ENCODE assay signal across 8 cellular contexts in genomic region chr2:232696609-232697058, GRCh38. TPM values are rescaled to one million over a fixed set of nuclear protein-coding genes. Genes with fewer than 3 reads are reported as not detected.
DNase-seq lines count a peak whose midpoint lies in the region; ATAC-seq and TF ChIP-seq lines count a peak whose summit lies in the region.

No MANE protein-coding gene starts in this region.

- H3K9me3 ChIP-seq in IMR-90 (ENCODE audit: control insufficient read depth, insufficient read depth, low read length) (no peaks in the 10 kb centered on the region), muscle layer of duodenum (ENCODE audit: control insufficient read depth in 1 of 2, low read length in 2 of 2) (no peaks in the 10 kb centered on the region)

- H3K36me3 Mint-ChIP-seq in central memory CD8-positive, alpha-beta T cell (ENCODE audit: insufficient read depth) = peaks cover 13% of the 10 kb centered on the region

- H2BK15ac ChIP-seq in IMR-90 (ENCODE audit: low read depth, low read length) = no peak overlapping the region; the same call in 2 of the 3 replicates

- H3K27me3 ChIP-seq in IMR-90 (ENCODE audit: control insufficient read depth, insufficient read depth, low read length) = no peaks in the 10 kb centered on the region; the same call in 1 of the 2 replicates
- H3K27me3 ChIP-seq in muscle layer of duodenum (ENCODE audit: low read depth, low read length) = no peaks in the 10 kb centered on the region

- peaks cover 3 to 26% of the 10 kb centered on the region in 2 experiments for H3K79me1 ChIP-seq in IMR-90 (ENCODE audit: low read depth in 1 of 2, low read length in 2 of 2)

- H4K20me1 ChIP-seq in IMR-90 (ENCODE audit: insufficient read depth, low read length) = peaks cover 12% of the 10 kb centered on the region

- TF ChIP-seq RAD21 in IMR-90 (IDR thresholded peaks at IDR 0.05; ENCODE audit: low read length) = no peak

- H3K27ac Mint-ChIP-seq in central memory CD8-positive, alpha-beta T cell (ENCODE audit: low read depth) = peak overlapping the region; percentile 93

- POLR2A ChIA-PET in IMR-90 (lab: Charles Lee; ENCODE audit: unreplicated experiment) = no interaction called here

- 0 out of 2 replicates have a peak overlapping the region, but pooled peaks have one; percentile 47 for H3K56ac ChIP-seq in IMR-90 (ENCODE audit: extremely low read depth, insufficient read depth, low read length)

- no peak overlapping the region for H2BK5ac ChIP-seq in IMR-90 (ENCODE audit: low read depth, low read length, poor library complexity, severe bottlenecking)

- no peak overlapping the region for H2BK20ac ChIP-seq in IMR-90 (ENCODE audit: low read depth, low read length)

- H3K9me1 ChIP-seq in IMR-90 (ENCODE audit: insufficient read depth, low read length) = 0 out of 2 replicates have a peak, but pooled peaks cover 2% of the 10 kb centered on the region

- no peak for TF ChIP-seq POLR2A in IMR-90 (IDR thresholded peaks at IDR 0.05; ENCODE audit: low read depth, low read length)

- H3K4me2 ChIP-seq in IMR-90 (ENCODE audit: low read depth, low read length) = peak overlapping the region; percentile 98

- intact Hi-C loops in IMR-90 (cut with micrococcal nuclease) = no loop called here

- H3K27ac ChIP-seq in 22Rv1 (peak overlapping the region; percentile 85), IMR-90 (ENCODE audit: insufficient read depth, low read length) (peak overlapping the region; percentile 50), muscle layer of duodenum (ENCODE audit: low read length) (peak overlapping the region; percentile 70)

- CTCF ChIA-PET in IMR-90 (lab: Yijun Ruan, JAX) = no interaction called here

- in situ Hi-C loops in IMR-90 (cut with MboI; ENCODE audit: low sequenced_read_pairs) = no loop called here

- H2AFZ ChIP-seq in IMR-90 (replicated peaks; ENCODE audit: low read length, poor library complexity) = peak overlapping the region; percentile 84

- no TSS peak for BruUV-seq in IMR-90 (replicated peaks; lab: Mats Ljungman, UMichigan)

- dilution Hi-C loops in IMR-90 (cut with HindIII; ENCODE audit: low sequenced_read_pairs, unreplicated experiment) = no loop called here

- H4K5ac ChIP-seq in IMR-90 (ENCODE audit: low read depth, low read length) = peak overlapping the region; percentile 98

- peak overlapping the region; percentile 57 for H3K4me3 ChIP-seq in IMR-90 (ENCODE audit: insufficient read depth, low read depth, low read length)
- H3K4me3 ChIP-seq in muscle layer of duodenum (ENCODE audit: low read depth in 1 of 2, low read length in 2 of 2) = peak overlapping the region; percentile 71 to 88

- peak overlapping the region; percentile 53; the same call in 1 of the 2 replicates for H3K14ac ChIP-seq in IMR-90 (replicated peaks; ENCODE audit: low read depth, low read length)

- peaks cover 30% of the 10 kb centered on the region for H3K4me1 Mint-ChIP-seq in central memory CD8-positive, alpha-beta T cell

- no peak overlapping the region for H2AK9ac ChIP-seq in IMR-90 (replicated peaks; ENCODE audit: low read depth, low read length, poor library complexity)

- H2BK120ac ChIP-seq in IMR-90 (ENCODE audit: low read depth, low read length) = no peak overlapping the region

- peak overlapping the region; percentile 71 for H3K9ac ChIP-seq in IMR-90 (ENCODE audit: low read depth, low read length)

- WGBS in IMR-90 (ENCODE audit: extremely low coverage in 2 of 2, insufficient read length in 1 of 2), 2 experiments = 56% methylated on average over 3 of the region's 10 CpGs; no CpG with 5 or more reads in 1 of the 2 experiments

- H3K18ac ChIP-seq in IMR-90 (ENCODE audit: low read depth, low read length) = peak overlapping the region; percentile 11; the same call in 1 of the 2 replicates

- peak overlapping the region; percentile 93 for H3K4me3 Mint-ChIP-seq in central memory CD8-positive, alpha-beta T cell

- no peak overlapping the region for H2AK5ac ChIP-seq in IMR-90 (ENCODE audit: low read depth, low read length)

- H4K8ac ChIP-seq in IMR-90 (ENCODE audit: low read depth in 2 of 2, low read length in 2 of 2) = peak overlapping the region; percentile 91 to 99

- peak overlapping the region; percentile 12; the same call in 1 of the 2 replicates for H3K4ac ChIP-seq in IMR-90 (ENCODE audit: low read depth, low read length)

- DNase-seq in IMR-90 (no peak), NCI-H146 treated with DMSO at 0.1 percent for 48 hours (lab: John Stamatoyannopoulos, UW; ENCODE audit: unreplicated experiment) (no peak), NCI-H510A (lab: John Stamatoyannopoulos, UW) (no peak)
- DNase-seq in central memory CD8-positive, alpha-beta T cell (ENCODE audit: low spot score in 2 of 2) = no peak
- DNase-seq in effector CD4-positive, alpha-beta T cell = no peak

- H3K36me3 ChIP-seq in IMR-90 (ENCODE audit: control insufficient read depth, insufficient read depth, low read length) (no peaks in the 10 kb centered on the region), muscle layer of duodenum (ENCODE audit: control insufficient read depth in 1 of 2, insufficient read depth in 2 of 2, low read length in 2 of 2) (peaks cover 0 to 7% of the 10 kb centered on the region in 2 donors)

- no peaks in the 10 kb centered on the region for H3K27me3 Mint-ChIP-seq in central memory CD8-positive, alpha-beta T cell

- peak overlapping the region; percentile 72 for H4K91ac ChIP-seq in IMR-90 (ENCODE audit: insufficient read depth, low read depth, low read length)

- H3K23ac ChIP-seq in IMR-90 (ENCODE audit: low read depth, low read length) = no peak overlapping the region

- H3K4me1 ChIP-seq in IMR-90 (ENCODE audit: control insufficient read depth, insufficient read depth, low read length) (peaks cover 6% of the 10 kb centered on the region), muscle layer of duodenum (ENCODE audit: control insufficient read depth in 1 of 2, insufficient read depth in 2 of 2, low read length in 2 of 2) (peaks cover 15 to 38% of the 10 kb centered on the region in 2 donors)

- peaks cover 5% of the 10 kb centered on the region for H3K9me3 Mint-ChIP-seq in central memory CD8-positive, alpha-beta T cell

- TF ChIP-seq CTCF in 22Rv1 (IDR thresholded peaks at IDR 0.05) (no peak), IMR-90 (conservative IDR thresholded peaks at IDR 0.05; ENCODE audit: low read depth, low read length) (no peak)

- ATAC-seq in IMR-90 (ENCODE audit: low read depth) (no peak), GM19455 (IDR thresholded peaks at IDR 0.05; ENCODE audit: unreplicated experiment) (no peak)
- no peak for ATAC-seq in central memory CD8-positive, alpha-beta T cell (replicated peaks; ENCODE audit: extremely low read depth, poor library complexity, severe bottlenecking)

TF ChIP-seq in IMR-90, 13 proteins besides CTCF, POLR2A, EP300 and RAD21:
- no peak for TF ChIP-seq ELK1 (IDR thresholded peaks at IDR 0.05; ENCODE audit: borderline replicate concordance, low read depth, low read length)
- TF ChIP-seq MXI1 (IDR thresholded peaks at IDR 0.05; ENCODE audit: borderline replicate concordance, low read depth, low read length) = no peak
- no peak for TF ChIP-seq RFX5 (IDR thresholded peaks at IDR 0.05; ENCODE audit: low read depth, low read length)
- no peak for TF ChIP-seq MAFK (IDR thresholded peaks at IDR 0.05; ENCODE audit: low read depth, low read length)
- TF ChIP-seq BHLHE40 (IDR thresholded peaks at IDR 0.05; ENCODE audit: low read depth, low read length) = no peak
- TF ChIP-seq RCOR1 (IDR thresholded peaks at IDR 0.05; ENCODE audit: insufficient replicate concordance, low read length) = no peak
- no peak for TF ChIP-seq USF2 (IDR thresholded peaks at IDR 0.05; ENCODE audit: low read depth, low read length)
- TF ChIP-seq FOS (IDR thresholded peaks at IDR 0.05; ENCODE audit: low read depth, low read length) = no peak
- no peak for TF ChIP-seq SMC3 (IDR thresholded peaks at IDR 0.05; ENCODE audit: low read depth, low read length)
- no peak for TF ChIP-seq NFE2L2 (IDR thresholded peaks at IDR 0.05; ENCODE audit: low read depth, low read length)
- no peak for TF ChIP-seq CEBPB (IDR thresholded peaks at IDR 0.05; ENCODE audit: low read depth, low read length)
- TF ChIP-seq CHD1 (IDR thresholded peaks at IDR 0.05; ENCODE audit: low read depth, low read length) = no peak
- TF ChIP-seq MAZ (IDR thresholded peaks at IDR 0.05; ENCODE audit: borderline replicate concordance, low read depth, low read length) = no peak

RNA-seq across cellular contexts. Expression of gene GIGYF2, which starts 0.5 kb away (rescaled TPM):
- total RNA-seq in IMR-90 (2012; rRNA removed) = 52.5 and 66.0 TPM in 2 replicates
- polyA plus RNA-seq in IMR-90 (2012; rRNA removed) = 14.7 and 18.3 TPM in 2 replicates
- 5.4 and 6.7 TPM in 2 replicates for polyA plus RNA-seq in IMR-90 (2012; cell fraction: cytosol; rRNA removed)
- 6.6 and 21.4 TPM in 2 replicates for polyA plus RNA-seq in IMR-90 (2012; cell fraction: nucleus; rRNA removed; ENCODE audit: low replicate concordance)
